ENCODE assay signal across 13 cellular contexts in genomic region chr6:112690497-112691202, GRCh38.
A peak's percentile ranks its signal among the peaks of the same experiment; 100 is the strongest.
DNase-seq lines count a peak whose midpoint lies in the region; ATAC-seq, FAIRE-seq and TF ChIP-seq lines count a peak whose summit lies in the region.
"Had no signal": no experiment of that assay in that cellular context is flagged by ENCODE, and none has a peak within 500 bp of the region (broad histone marks: within the 10 kb centered on the region; RNA-seq: fewer than 3 reads in every experiment).

No MANE protein-coding gene starts in this region.

- no peak for TF ChIP-seq CTCF in endothelial cell of umbilical vein (IDR thresholded peaks at IDR 0.05; ENCODE audit: extremely low read depth in 1 of 2, insufficient read depth in 1 of 2, low read depth in 1 of 2, low read length in 2 of 2)

- no peaks in the 10 kb centered on the region for H4K20me1 ChIP-seq in endothelial cell of umbilical vein (replicated peaks; ENCODE audit: control insufficient read depth, extremely low read depth, insufficient read depth, low read length)

- no peaks in the 10 kb centered on the region for H3K79me2 ChIP-seq in endothelial cell of umbilical vein (ENCODE audit: control insufficient read depth, insufficient read depth, low read length)

- peak overlapping the region; percentile 36 for H3K4me2 ChIP-seq in endothelial cell of umbilical vein (ENCODE audit: insufficient read depth, low read length)
- H3K4me2 ChIP-seq: KMS-11 had no signal

- BruUV-seq in endothelial cell of umbilical vein (replicated peaks; lab: Mats Ljungman, UMichigan): no TSS peak

- H3K9ac ChIP-seq in endothelial cell of umbilical vein (replicated peaks; ENCODE audit: extremely low read depth, insufficient read depth, low read length): no peak overlapping the region
- H3K9ac ChIP-seq: KMS-11 had no signal

- no peak overlapping the region for H2AFZ ChIP-seq in endothelial cell of umbilical vein (ENCODE audit: low read depth, low read length)

- TF ChIP-seq POLR2A in endothelial cell of umbilical vein (IDR thresholded peaks at IDR 0.05; ENCODE audit: low read depth, low read length): no peak

- H3K36me3 ChIP-seq in endothelial cell of umbilical vein (ENCODE audit: control insufficient read depth in 2 of 2, extremely low read depth in 1 of 2, insufficient read depth in 2 of 2, low read length in 2 of 2): no peaks in the 10 kb centered on the region
- H3K36me3 ChIP-seq: thyroid gland, WERI-Rb-1 had no signal

- POLR2A ChIA-PET in endothelial cell of umbilical vein (lab: Charles Lee): no interaction called here

- dilution Hi-C loops in endothelial cell of umbilical vein (cut with MboI; ENCODE audit: extremely low pct_ligation_motif_present, low sequenced_read_pairs): no loop called here

- no peak overlapping the region for H3K4me3 ChIP-seq in endothelial cell of umbilical vein (replicated peaks in 1 of 3; ENCODE audit: insufficient read depth in 1 of 3, low read depth in 1 of 3, low read length in 3 of 3)
- H3K4me3 ChIP-seq: thyroid gland had no signal

- intact Hi-C loops in endothelial cell of umbilical vein (cut with micrococcal nuclease): no loop called here

- no peaks in the 10 kb centered on the region for H3K9me3 ChIP-seq in endothelial cell of umbilical vein (replicated peaks; ENCODE audit: control insufficient read depth, insufficient read depth, low read length)
- H3K9me3 ChIP-seq: thyroid gland had no signal

- ATAC-seq in HG02970 (IDR thresholded peaks at IDR 0.05; ENCODE audit: low FRiP score, unreplicated experiment): no peak

- DNase-seq in DMS53 (lab: John Stamatoyannopoulos, UW) (peak; percentile 5), DMS53 treated with DMSO at 0.1 percent for 48 hours (lab: John Stamatoyannopoulos, UW; ENCODE audit: unreplicated experiment) (no peak), NCI-H774 (lab: John Stamatoyannopoulos, UW) (peak; percentile 92), endothelial cell of umbilical vein (ENCODE audit: low read depth, low spot score) (no peak), retina (peak; percentile 50), NCI-H345 (lab: John Stamatoyannopoulos, UW) (no peak)
- DNase-seq in activated CD8-positive, alpha-beta memory T cell treated with anti-CD3 and anti-CD28 coated beads, Interleukin-2, amount 50 U/mL, for 4 hours: no peak
- DNase-seq: OCI-M1, thyroid gland, WERI-Rb-1 had no signal

- FAIRE-seq in endothelial cell of umbilical vein (lab: Jason Lieb, UNC): no peak
- FAIRE-seq: colon had no signal

- peaks cover 5% of the 10 kb centered on the region for H3K9me1 ChIP-seq in endothelial cell of umbilical vein (replicated peaks; ENCODE audit: control insufficient read depth, extremely low read depth, insufficient read depth, low read length)

- H3K27ac ChIP-seq in endothelial cell of umbilical vein (ENCODE audit: insufficient read depth, low read depth, low read length): no peak overlapping the region
- H3K27ac ChIP-seq: KMS-11, thyroid gland, WERI-Rb-1 had no signal

- CTCF ChIA-PET in endothelial cell of umbilical vein (lab: Charles Lee): interaction anchor here (1.0 to 1.7 kb wide), 4 partner anchors 10 to 1168 kb away, joined by 3 to 10 read pairs (median 4); no protein-coding TSS in a partner anchor

- no peaks in the 10 kb centered on the region for H3K27me3 ChIP-seq in endothelial cell of umbilical vein (ENCODE audit: control insufficient read depth in 2 of 2, insufficient read depth in 2 of 2, low read length in 2 of 2)
- H3K27me3 ChIP-seq: thyroid gland had no signal

- H3K4me1 ChIP-seq in endothelial cell of umbilical vein (ENCODE audit: control insufficient read depth, extremely low read depth, insufficient read depth, low read length): peaks cover 21% of the 10 kb centered on the region

TF ChIP-seq in endothelial cell of umbilical vein, 7 proteins besides CTCF, POLR2A, EP300 and RAD21:
- TF ChIP-seq JUN (IDR thresholded peaks at IDR 0.05; ENCODE audit: borderline replicate concordance, insufficient read depth, insufficient read length, low read depth) (no peak), MYC (IDR thresholded peaks at IDR 0.05; ENCODE audit: low read depth, low read length) (no peak), POLR2AphosphoS5 (IDR thresholded peaks at IDR 0.05; ENCODE audit: insufficient read depth, low read depth, low read length) (no peak), MAX (IDR thresholded peaks at IDR 0.05; ENCODE audit: insufficient read depth, insufficient read length) (no peak), FOS (IDR thresholded peaks at IDR 0.05; ENCODE audit: borderline replicate concordance, insufficient read depth, low read length) (no peak)
TF ChIP-seq in endothelial cell of umbilical vein: peak in this region for 0.

Comparison
In these comparisons a context has a peak if more than half of its experiments do, and no peak if none do; other contexts are left out.
1. DNase-seq: peak in DMS53 (single experiment), NCI-H774 (single experiment) and retina (single experiment); none in DMS53 treated with DMSO at 0.1 percent for 48 hours (single experiment), endothelial cell of umbilical vein (single experiment), NCI-H345 (single experiment) and activated CD8-positive, alpha-beta memory T cell treated with anti-CD3 and anti-CD28 coated beads, Interleukin-2, amount 50 U/mL, for 4 hours (single experiment).